In the genomic region with DNA sequence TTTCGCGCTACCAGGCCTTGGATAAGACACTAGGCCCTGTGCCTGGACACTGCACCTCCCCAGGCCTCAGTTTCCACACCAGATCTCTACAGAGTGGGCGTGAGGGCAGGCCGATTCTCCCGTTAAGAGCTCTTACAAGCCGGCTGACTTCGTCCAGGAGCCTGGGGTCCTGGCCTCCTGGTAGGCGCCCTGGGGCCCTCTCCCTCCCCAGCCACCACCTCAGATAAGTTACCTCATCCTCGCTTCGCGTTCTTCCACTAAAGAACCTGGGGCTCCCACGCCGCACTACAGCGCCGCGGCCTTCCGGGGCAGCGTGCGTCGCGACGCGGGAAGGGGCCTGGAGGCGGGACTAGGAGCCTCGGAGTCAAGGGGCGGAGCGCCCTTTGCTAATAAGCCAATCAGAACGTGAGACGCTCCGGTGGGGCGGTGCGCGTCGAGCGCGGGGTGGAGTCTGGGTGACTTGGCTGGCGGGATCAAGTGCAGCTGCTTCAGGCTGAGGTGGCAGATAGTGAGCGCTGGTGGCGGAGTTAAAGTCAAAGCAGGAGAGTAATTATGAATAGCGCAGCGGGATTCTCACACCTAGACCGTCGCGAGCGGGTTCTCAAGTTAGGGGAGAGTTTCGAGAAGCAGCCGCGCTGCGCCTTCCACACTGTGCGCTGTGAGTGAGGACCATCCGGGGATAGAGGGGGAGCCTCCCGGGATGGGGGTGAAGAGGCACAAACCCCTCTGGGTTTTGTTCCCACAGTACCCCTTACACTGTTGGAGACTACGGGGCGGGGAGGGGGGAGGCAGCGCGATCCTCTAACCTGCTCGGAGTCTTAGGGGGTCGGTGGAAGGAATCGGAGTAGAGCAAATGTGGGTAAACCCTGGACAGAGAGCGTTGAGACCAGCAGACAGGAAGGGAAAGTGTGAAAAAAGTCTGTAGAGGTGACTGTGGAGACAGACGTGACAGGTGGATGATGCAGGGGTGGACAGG, we compare ENCODE assay signal across 8 cellular contexts. TPM values are rescaled to one million over a fixed set of nuclear protein-coding genes. Genes with fewer than 3 reads are reported as not detected.
A peak's percentile ranks its signal among the peaks of the same experiment; 100 is the strongest.
DNase-seq lines count a peak whose midpoint lies in the region; ATAC-seq and TF ChIP-seq lines count a peak whose summit lies in the region.

A gene (plus strand): TSS at position 476 of the 976 bp plus-strand sequence. CDS start 77 bp downstream, at position 553.
A gene with protein sequence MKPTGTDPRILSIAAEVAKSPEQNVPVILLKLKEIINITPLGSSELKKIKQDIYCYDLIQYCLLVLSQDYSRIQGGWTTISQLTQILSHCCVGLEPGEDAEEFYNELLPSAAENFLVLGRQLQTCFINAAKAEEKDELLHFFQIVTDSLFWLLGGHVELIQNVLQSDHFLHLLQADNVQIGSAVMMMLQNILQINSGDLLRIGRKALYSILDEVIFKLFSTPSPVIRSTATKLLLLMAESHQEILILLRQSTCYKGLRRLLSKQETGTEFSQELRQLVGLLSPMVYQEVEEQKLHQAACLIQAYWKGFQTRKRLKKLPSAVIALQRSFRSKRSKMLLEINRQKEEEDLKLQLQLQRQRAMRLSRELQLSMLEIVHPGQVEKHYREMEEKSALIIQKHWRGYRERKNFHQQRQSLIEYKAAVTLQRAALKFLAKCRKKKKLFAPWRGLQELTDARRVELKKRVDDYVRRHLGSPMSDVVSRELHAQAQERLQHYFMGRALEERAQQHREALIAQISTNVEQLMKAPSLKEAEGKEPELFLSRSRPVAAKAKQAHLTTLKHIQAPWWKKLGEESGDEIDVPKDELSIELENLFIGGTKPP (minus strand): TSS at position 327 of the 976 bp plus-strand sequence. CDS start 6,100 bp downstream, outside the sequence.

- ATAC-seq in RWPE2 (ENCODE audit: low read depth) = peak; percentile 99
- peak; percentile 99 to 100 for ATAC-seq in natural killer cell treated with Interleukin-12 subunit alpha and Interleukin-12 subunit beta and Interleukin-15 and Interleukin-18, amount 100 ng/mL, for 72 hours
- ATAC-seq in stimulated activated naive CD8-positive, alpha-beta T cell treated with anti-CD3 and anti-CD28 coated beads, Interleukin-15, Interleukin-2, amounts not matched to agents 100 U/mL and 50 U/mL, for 24 hours = peak; percentile 100

- H3K9me3 Mint-ChIP-seq in activated T-helper 2 cell treated with anti-CD3 and anti-CD28 coated beads, Interferon-gamma antibody, Interleukin-2, Interleukin-4, amounts not matched to agents 10 μg/mL and 5 μg/mL and 100 μg/mL, durations not matched to agents 14 hours and 24 hours and 36 hours = no peaks in the 10 kb centered on the region
- no peaks in the 10 kb centered on the region for H3K9me3 Mint-ChIP-seq in natural killer cell treated with Interleukin-12 subunit alpha and Interleukin-12 subunit beta and Interleukin-15 and Interleukin-18, amount 100 ng/mL, for 72 hours

- H3K36me3 ChIP-seq in RWPE2 (ENCODE audit: low read depth) = peaks cover 38% of the 10 kb centered on the region

- no peaks in the 10 kb centered on the region for H3K27me3 Mint-ChIP-seq in activated T-helper 2 cell treated with anti-CD3 and anti-CD28 coated beads, Interferon-gamma antibody, Interleukin-2, Interleukin-4, amounts not matched to agents 10 μg/mL and 5 μg/mL and 100 μg/mL, durations not matched to agents 14 hours and 24 hours and 36 hours (ENCODE audit: low read depth)
- peaks cover 0 to 3% of the 10 kb centered on the region in 2 donors for H3K27me3 Mint-ChIP-seq in natural killer cell treated with Interleukin-12 subunit alpha and Interleukin-12 subunit beta and Interleukin-15 and Interleukin-18, amount 100 ng/mL, for 72 hours

- peaks cover 64% of the 10 kb centered on the region for H3K36me3 Mint-ChIP-seq in activated T-helper 2 cell treated with anti-CD3 and anti-CD28 coated beads, Interferon-gamma antibody, Interleukin-2, Interleukin-4, amounts not matched to agents 10 μg/mL and 5 μg/mL and 100 μg/mL, durations not matched to agents 14 hours and 24 hours and 36 hours (ENCODE audit: low read depth)
- H3K36me3 Mint-ChIP-seq in natural killer cell treated with Interleukin-12 subunit alpha and Interleukin-12 subunit beta and Interleukin-15 and Interleukin-18, amount 100 ng/mL, for 72 hours = peaks cover 9% of the 10 kb centered on the region

- TF ChIP-seq CTCF in RWPE2 (IDR thresholded peaks at IDR 0.05; ENCODE audit: poor library complexity, severe bottlenecking) (no peak), fibroblast of pulmonary artery (IDR thresholded peaks at IDR 0.05; ENCODE audit: low read length, missing control alignments) (no peak)

- intact Hi-C loops in activated T-helper 2 cell treated with anti-CD3 and anti-CD28 coated beads, Interferon-gamma antibody, Interleukin-2, Interleukin-4, amounts not matched to agents 10 μg/mL and 5 μg/mL and 100 μg/mL, durations not matched to agents 14 hours and 24 hours and 36 hours (cut with micrococcal nuclease) = loop anchor here (1.0 to 10.0 kb wide), 6 partner anchors 86 to 550 kb away; a partner anchor contains a TSS

- H3K27me3 ChIP-seq in RWPE2 (ENCODE audit: insufficient read depth, poor library complexity, severe bottlenecking) = no peaks in the 10 kb centered on the region

- DNase-seq in EL (peak; percentile 94), H4 (ENCODE audit: low spot score) (peak; percentile 92), LoVo (ENCODE audit: low spot score) (peak; percentile 96), RWPE2 (ENCODE audit: low spot score) (peak; percentile 89), fibroblast of pulmonary artery (ENCODE audit: low read depth) (peak; percentile 96)
- DNase-seq in activated T-helper 2 cell treated with anti-CD3 and anti-CD28 coated beads, Interferon-gamma antibody, Interleukin-2, Interleukin-4, amounts not matched to agents 10 μg/mL and 5 μg/mL and 100 μg/mL, durations not matched to agents 14 hours and 24 hours and 36 hours (ENCODE audit: low spot score) = peak; percentile 96
- DNase-seq in natural killer cell treated with Interleukin-12 subunit alpha and Interleukin-12 subunit beta and Interleukin-15 and Interleukin-18, amount 100 ng/mL, for 72 hours (ENCODE audit: low spot score) = peak; percentile 95
- DNase-seq in stimulated activated naive CD8-positive, alpha-beta T cell treated with anti-CD3 and anti-CD28 coated beads, Interleukin-15, Interleukin-2, amounts not matched to agents 100 U/mL and 50 U/mL, for 24 hours = peak; percentile 94

- H3K27ac Mint-ChIP-seq in activated T-helper 2 cell treated with anti-CD3 and anti-CD28 coated beads, Interferon-gamma antibody, Interleukin-2, Interleukin-4, amounts not matched to agents 10 μg/mL and 5 μg/mL and 100 μg/mL, durations not matched to agents 14 hours and 24 hours and 36 hours = peak within 1 kb of the TSS; percentile 97
- peak within 1 kb of the TSS; percentile 69 to 73 for H3K27ac Mint-ChIP-seq in natural killer cell treated with Interleukin-12 subunit alpha and Interleukin-12 subunit beta and Interleukin-15 and Interleukin-18, amount 100 ng/mL, for 72 hours

- H3K27ac ChIP-seq in RWPE2 (ENCODE audit: poor library complexity, severe bottlenecking) = peak within 1 kb of the TSS; percentile 25

- peaks cover 61% of the 10 kb centered on the region for H3K4me1 Mint-ChIP-seq in activated T-helper 2 cell treated with anti-CD3 and anti-CD28 coated beads, Interferon-gamma antibody, Interleukin-2, Interleukin-4, amounts not matched to agents 10 μg/mL and 5 μg/mL and 100 μg/mL, durations not matched to agents 14 hours and 24 hours and 36 hours (ENCODE audit: low read depth)
- peaks cover 32 to 43% of the 10 kb centered on the region in 2 donors for H3K4me1 Mint-ChIP-seq in natural killer cell treated with Interleukin-12 subunit alpha and Interleukin-12 subunit beta and Interleukin-15 and Interleukin-18, amount 100 ng/mL, for 72 hours (ENCODE audit: low read depth in 2 of 2)

- H3K9me3 ChIP-seq in RWPE2 (ENCODE audit: severe bottlenecking) = no peaks in the 10 kb centered on the region

- peak within 1 kb of the TSS; percentile 98 for H3K4me3 Mint-ChIP-seq in activated T-helper 2 cell treated with anti-CD3 and anti-CD28 coated beads, Interferon-gamma antibody, Interleukin-2, Interleukin-4, amounts not matched to agents 10 μg/mL and 5 μg/mL and 100 μg/mL, durations not matched to agents 14 hours and 24 hours and 36 hours (ENCODE audit: low read depth)
- peak within 1 kb of the TSS; percentile 88 for H3K4me3 Mint-ChIP-seq in natural killer cell treated with Interleukin-12 subunit alpha and Interleukin-12 subunit beta and Interleukin-15 and Interleukin-18, amount 100 ng/mL, for 72 hours

- peak within 1 kb of the TSS; percentile 71 for H3K4me3 ChIP-seq in RWPE2 (ENCODE audit: severe bottlenecking)
- H3K4me3 ChIP-seq in fibroblast of pulmonary artery (replicated peaks; ENCODE audit: low read depth, low read length) = peak within 1 kb of the TSS; percentile 65

- H3K4me1 ChIP-seq in RWPE2 (ENCODE audit: insufficient read depth, poor library complexity, severe bottlenecking) = peaks cover 14% of the 10 kb centered on the region

RNA-seq across cellular contexts. Expression of the first gene that starts in this region (rescaled TPM):
- total RNA-seq in H4 (2014; rRNA removed; shearing (Covaris generic)) = 3.4 and 4.3 TPM in 2 replicates
- total RNA-seq in activated T-helper 2 cell treated with anti-CD3 and anti-CD28 coated beads, Interferon-gamma antibody, Interleukin-2, Interleukin-4, amounts not matched to agents 10 μg/mL and 5 μg/mL and 100 μg/mL, durations not matched to agents 14 hours and 24 hours and 36 hours = 18.5 and 19.2 TPM in 2 replicates
- total RNA-seq in natural killer cell treated with Interleukin-12 subunit alpha and Interleukin-12 subunit beta and Interleukin-15 and Interleukin-18, amount 100 ng/mL, for 72 hours = 10 to 100 TPM in 1 of 2 donors, 1 to 10 TPM in 1; 9.6 to 12.9 TPM

RNA-seq across cellular contexts. Expression of the second gene that starts in this region (rescaled TPM):
- total RNA-seq in H4 (2014; rRNA removed; shearing (Covaris generic)) = 14.3 and 15.8 TPM in 2 replicates
- total RNA-seq in activated T-helper 2 cell treated with anti-CD3 and anti-CD28 coated beads, Interferon-gamma antibody, Interleukin-2, Interleukin-4, amounts not matched to agents 10 μg/mL and 5 μg/mL and 100 μg/mL, durations not matched to agents 14 hours and 24 hours and 36 hours = 43.4 and 44.0 TPM in 2 replicates
- total RNA-seq in natural killer cell treated with Interleukin-12 subunit alpha and Interleukin-12 subunit beta and Interleukin-15 and Interleukin-18, amount 100 ng/mL, for 72 hours = 10 to 100 TPM; 33.1 to 56.7 TPM

Comparison
In these comparisons a context has a peak if more than half of its experiments do, and no peak if none do; other contexts are left out.
1. Peak in every context shown above with its lines: DNase-seq, ATAC-seq, H3K4me3 ChIP-seq and H3K27ac ChIP-seq.